Comparison of ENCODE assay signal across 18 cellular contexts in the genomic region with DNA sequence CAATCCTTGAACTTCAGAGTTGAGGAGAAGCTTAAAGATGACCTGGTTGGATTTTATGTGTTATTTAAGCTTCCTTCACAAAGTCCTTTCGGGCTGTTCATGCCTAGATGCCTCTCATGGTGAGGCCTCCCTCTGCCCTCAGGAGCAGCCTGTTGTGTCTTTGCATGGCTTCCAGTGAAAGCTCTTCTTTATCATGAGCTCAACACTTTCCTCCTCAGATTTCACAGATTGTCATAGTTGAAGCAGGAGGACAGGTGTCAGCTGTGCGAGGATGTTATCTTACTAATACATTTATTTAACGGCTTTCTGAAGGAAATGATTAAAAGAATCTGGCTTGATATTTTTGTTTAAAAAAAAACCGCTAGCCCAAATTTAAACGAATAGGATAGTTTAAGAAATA.
"Had no signal": no experiment of that assay in that cellular context is flagged by ENCODE, and none has a peak within 500 bp of the region (broad histone marks: within the 10 kb centered on the region; RNA-seq: fewer than 3 reads in every experiment).

No MANE protein-coding gene starts in this region.

- H3K9me3 Mint-ChIP-seq: activated naive CD4-positive, alpha-beta T cell treated with anti-CD3 and anti-CD28 coated beads, Interleukin-2, amount 50 U/mL, for 24 hours; T-helper 1 cell treated with Interleukin-12 subunit alpha and Interleukin-12 subunit beta and Interleukin-4 antibody, amounts not matched to agents 30 μg/mL and 1 μg/mL, for 36 hours; WTC11 had no signal

- H3K27ac Mint-ChIP-seq: activated CD8-positive, alpha-beta T cell treated with anti-CD3 and anti-CD28 coated beads, Interleukin-2, amount 10 ng/mL, durations not matched to agents 7 days and 5 days; activated naive CD4-positive, alpha-beta T cell treated with anti-CD3 and anti-CD28 coated beads, Interleukin-2, amount 50 U/mL, for 24 hours; T-helper 1 cell treated with Interleukin-12 subunit alpha and Interleukin-12 subunit beta and Interleukin-4 antibody, amounts not matched to agents 30 μg/mL and 1 μg/mL, for 36 hours; WTC11 had no signal

- H3K36me3 Mint-ChIP-seq: activated naive CD4-positive, alpha-beta T cell treated with anti-CD3 and anti-CD28 coated beads, Interleukin-2, amount 50 U/mL, for 24 hours; WTC11 had no signal

- H3K9me3 ChIP-seq: ascending aorta, body of pancreas, Peyer's patch, SJSA1 had no signal

- H3K4me1 ChIP-seq: ascending aorta, body of pancreas, Peyer's patch, SJSA1 had no signal

- DNase-seq: activated CD4-positive, alpha-beta T cell treated with anti-CD3 and anti-CD28 coated beads, Interleukin-2, amount 50 U/mL, for 4 hours; activated CD4-positive, CD25-positive, alpha-beta regulatory T cell treated with anti-CD3 and anti-CD28 coated beads, Interleukin-2, amount 50 U/mL, for 72 hours; activated CD8-positive, alpha-beta memory T cell treated with anti-CD3 and anti-CD28 coated beads, Interleukin-2, amount 50 U/mL, for 48 hours; activated effector memory CD4-positive, alpha-beta T cell treated with Interleukin-2 at 50 U/mL for 16 hours; activated naive CD4-positive, alpha-beta T cell; activated T-cell treated with anti-CD3 and anti-CD28 coated beads, Interleukin-2, amount 50 U/mL, for 1 hour; cerebellar nuclear complex; Right ventricle myocardium superior had no signal

- H3K4me3 ChIP-seq: ascending aorta, body of pancreas, Peyer's patch, SJSA1 had no signal

- H3K4me1 Mint-ChIP-seq: activated naive CD4-positive, alpha-beta T cell treated with anti-CD3 and anti-CD28 coated beads, Interleukin-2, amount 50 U/mL, for 24 hours had no signal

- FAIRE-seq: bronchial epithelial cell had no signal

- H3K36me3 ChIP-seq: ascending aorta, Peyer's patch, SJSA1 had no signal

- H3K4me3 Mint-ChIP-seq: activated CD8-positive, alpha-beta T cell treated with anti-CD3 and anti-CD28 coated beads, Interleukin-2, amount 10 ng/mL, durations not matched to agents 7 days and 5 days; activated naive CD4-positive, alpha-beta T cell treated with anti-CD3 and anti-CD28 coated beads, Interleukin-2, amount 50 U/mL, for 24 hours; T-helper 1 cell treated with Interleukin-12 subunit alpha and Interleukin-12 subunit beta and Interleukin-4 antibody, amounts not matched to agents 30 μg/mL and 1 μg/mL, for 36 hours; WTC11 had no signal

- H3K27me3 ChIP-seq: ascending aorta, Peyer's patch had no signal

- H3K27ac ChIP-seq: ascending aorta, body of pancreas, Peyer's patch, RWPE1, SJSA1 had no signal
